4 cellular contexts compared by ENCODE assay signal in genomic region chr13:99230588-99230987, GRCh38. TPM values are rescaled to one million over a fixed set of nuclear protein-coding genes. Genes with fewer than 3 reads are reported as not detected.
"Had no signal": no experiment of that assay in that cellular context is flagged by ENCODE, and none has a peak within 500 bp of the region (broad histone marks: within the 10 kb centered on the region; RNA-seq: fewer than 3 reads in every experiment).

No MANE protein-coding gene starts in this region.

RNA-seq across cellular contexts. Expression of gene GPR18, which starts 27.6 kb away (rescaled TPM):
- total RNA-seq: kidney epithelial cell, left ventricle myocardium superior had no signal
- polyA plus RNA-seq: SK-N-SH, urinary bladder had no signal
